In genomic region chr6:160853946-160854345, GRCh38 we compare ENCODE assay signal across 33 cellular contexts.
"Had no signal": no experiment of that assay in that cellular context is flagged by ENCODE, and none has a peak within 500 bp of the region (broad histone marks: within the 10 kb centered on the region; RNA-seq: fewer than 3 reads in every experiment).

No MANE protein-coding gene starts in this region.

- H3K27ac Mint-ChIP-seq: naive thymus-derived CD8-positive, alpha-beta T cell; natural killer cell treated with Interleukin-12 subunit alpha and Interleukin-12 subunit beta and Interleukin-15 and Interleukin-18, amount 100 ng/mL, for 72 hours; nephron progenitor cell; progenitor cell of endocrine pancreas; stimulated activated memory B cell treated with anti-CD40 and anti-IgM and Interleukin-4, amounts not matched to agents 10 μg/mL and 1 μg/mL and 100 μg/mL, for 72 hours; stimulated activated naive CD8-positive, alpha-beta T cell treated with anti-CD3 and anti-CD28 coated beads, Interleukin-15, amount 100 ng/mL, for 72 hours; type B pancreatic cell had no signal

- H3K4me3 ChIP-seq: ovary, psoas muscle, skin epidermis, smooth muscle cell, spleen, suprapubic skin, testis, tibial artery, transverse colon, upper lobe of right lung, uterus had no signal

- H3K9me3 Mint-ChIP-seq: naive thymus-derived CD8-positive, alpha-beta T cell; natural killer cell treated with Interleukin-12 subunit alpha and Interleukin-12 subunit beta and Interleukin-15 and Interleukin-18, amount 100 ng/mL, for 72 hours; nephron progenitor cell; neural crest cell; stimulated activated memory B cell treated with anti-CD40 and anti-IgM and Interleukin-4, amounts not matched to agents 10 μg/mL and 1 μg/mL and 100 μg/mL, for 72 hours; stimulated activated naive CD8-positive, alpha-beta T cell treated with anti-CD3 and anti-CD28 coated beads, Interleukin-15, amount 100 ng/mL, for 72 hours; type B pancreatic cell had no signal

- H3K4me3 Mint-ChIP-seq: naive thymus-derived CD8-positive, alpha-beta T cell; natural killer cell treated with Interleukin-12 subunit alpha and Interleukin-12 subunit beta and Interleukin-15 and Interleukin-18, amount 100 ng/mL, for 72 hours; nephron progenitor cell; neural crest cell; stimulated activated memory B cell treated with anti-CD40 and anti-IgM and Interleukin-4, amounts not matched to agents 10 μg/mL and 1 μg/mL and 100 μg/mL, for 72 hours; stimulated activated naive CD8-positive, alpha-beta T cell treated with anti-CD3 and anti-CD28 coated beads, Interleukin-15, amount 100 ng/mL, for 72 hours; type B pancreatic cell had no signal

- H3K27ac ChIP-seq: neutrophil, ovary, parathyroid adenoma, psoas muscle, skin epidermis, spleen, suprapubic skin, testis, tibial artery, transverse colon, upper lobe of right lung, uterus had no signal

- H3K27me3 Mint-ChIP-seq: naive thymus-derived CD8-positive, alpha-beta T cell; natural killer cell treated with Interleukin-12 subunit alpha and Interleukin-12 subunit beta and Interleukin-15 and Interleukin-18, amount 100 ng/mL, for 72 hours; progenitor cell of endocrine pancreas; stimulated activated memory B cell treated with anti-CD40 and anti-IgM and Interleukin-4, amounts not matched to agents 10 μg/mL and 1 μg/mL and 100 μg/mL, for 72 hours; stimulated activated naive CD8-positive, alpha-beta T cell treated with anti-CD3 and anti-CD28 coated beads, Interleukin-15, amount 100 ng/mL, for 72 hours; type B pancreatic cell had no signal

- H3K79me2 ChIP-seq: parathyroid adenoma had no signal

- DNase-seq: naive thymus-derived CD8-positive, alpha-beta T cell; nephron progenitor cell; nucleus accumbens; ovary; posterior cingulate gyrus; psoas muscle; right cardiac atrium; spleen; stimulated activated CD4-positive, alpha-beta T cell treated with anti-CD3 and anti-CD28 coated beads, Interleukin-12 subunit alpha, Interleukin-12 subunit beta, amount 100 ng/mL, for 4 hours; stimulated activated CD4-positive, alpha-beta T cell treated with anti-CD3 and anti-CD28 coated beads, Interleukin-1b, Interleukin-23, amount 100 ng/mL, for 48 hours; stimulated activated CD4-positive, alpha-beta T cell treated with anti-CD3 and anti-CD28 coated beads, Interleukin-4, amount 100 ng/mL, for 1 hour; stimulated activated CD4-positive, alpha-beta T cell treated with anti-CD3 and anti-CD28 coated beads, Interleukin-4, amount 100 ng/mL, for 4 hours; stimulated activated CD8-positive, alpha-beta memory T cell treated with anti-CD3 and anti-CD28 coated beads, Interleukin-4, amount 100 ng/mL, for 48 hours; stimulated activated naive CD4-positive, alpha-beta T cell; stimulated activated naive CD8-positive, alpha-beta T cell treated with anti-CD3 and anti-CD28 coated beads, Interleukin-15, amount 100 ng/mL, for 72 hours; stimulated activated naive CD8-positive, alpha-beta T cell treated with anti-CD3 and anti-CD28 coated beads, Interleukin-15, Interleukin-2, amounts not matched to agents 100 U/mL and 50 U/mL, for 24 hours; substantia nigra; testis; tibial artery; transverse colon; upper lobe of right lung; uterus had no signal

- H3K4me1 Mint-ChIP-seq: naive thymus-derived CD8-positive, alpha-beta T cell; nephron progenitor cell; neural crest cell; stimulated activated memory B cell treated with anti-CD40 and anti-IgM and Interleukin-4, amounts not matched to agents 10 μg/mL and 1 μg/mL and 100 μg/mL, for 72 hours; stimulated activated naive CD8-positive, alpha-beta T cell treated with anti-CD3 and anti-CD28 coated beads, Interleukin-15, amount 100 ng/mL, for 72 hours had no signal

- ATAC-seq: naive thymus-derived CD8-positive, alpha-beta T cell; natural killer cell treated with Interleukin-12 subunit alpha and Interleukin-12 subunit beta and Interleukin-15 and Interleukin-18, amount 100 ng/mL, for 72 hours; psoas muscle; right cardiac atrium; sciatic nerve; stimulated activated memory B cell treated with anti-CD40 and anti-IgM and Interleukin-4, amounts not matched to agents 10 μg/mL and 1 μg/mL and 100 μg/mL, for 72 hours; stimulated activated naive CD8-positive, alpha-beta T cell treated with anti-CD3 and anti-CD28 coated beads, Interleukin-15, amount 100 ng/mL, for 72 hours; stimulated activated naive CD8-positive, alpha-beta T cell treated with anti-CD3 and anti-CD28 coated beads, Interleukin-15, Interleukin-2, amounts not matched to agents 100 U/mL and 50 U/mL, for 24 hours; upper lobe of right lung had no signal

- H3K36me3 Mint-ChIP-seq: naive thymus-derived CD8-positive, alpha-beta T cell; natural killer cell treated with Interleukin-12 subunit alpha and Interleukin-12 subunit beta and Interleukin-15 and Interleukin-18, amount 100 ng/mL, for 72 hours; stimulated activated memory B cell treated with anti-CD40 and anti-IgM and Interleukin-4, amounts not matched to agents 10 μg/mL and 1 μg/mL and 100 μg/mL, for 72 hours; type B pancreatic cell had no signal

- H3K9ac ChIP-seq: parathyroid adenoma had no signal

- H3K4me1 ChIP-seq: parathyroid adenoma, psoas muscle, spleen, suprapubic skin, testis, tibial artery, transverse colon, upper lobe of right lung, uterus had no signal

- H3K4me2 ChIP-seq: smooth muscle cell had no signal

- H2AFZ ChIP-seq: parathyroid adenoma had no signal

- H3K27me3 ChIP-seq: neutrophil, ovary, spleen, suprapubic skin, testis, tibial artery, transverse colon, upper lobe of right lung, uterus had no signal

- H3K36me3 ChIP-seq: neutrophil, ovary, spleen, suprapubic skin, tibial artery, transverse colon, upper lobe of right lung, uterus had no signal

- H3K9me3 ChIP-seq: neutrophil, ovary, psoas muscle, suprapubic skin, testis, tibial artery, transverse colon, upper lobe of right lung, uterus had no signal
